In the genomic region with DNA sequence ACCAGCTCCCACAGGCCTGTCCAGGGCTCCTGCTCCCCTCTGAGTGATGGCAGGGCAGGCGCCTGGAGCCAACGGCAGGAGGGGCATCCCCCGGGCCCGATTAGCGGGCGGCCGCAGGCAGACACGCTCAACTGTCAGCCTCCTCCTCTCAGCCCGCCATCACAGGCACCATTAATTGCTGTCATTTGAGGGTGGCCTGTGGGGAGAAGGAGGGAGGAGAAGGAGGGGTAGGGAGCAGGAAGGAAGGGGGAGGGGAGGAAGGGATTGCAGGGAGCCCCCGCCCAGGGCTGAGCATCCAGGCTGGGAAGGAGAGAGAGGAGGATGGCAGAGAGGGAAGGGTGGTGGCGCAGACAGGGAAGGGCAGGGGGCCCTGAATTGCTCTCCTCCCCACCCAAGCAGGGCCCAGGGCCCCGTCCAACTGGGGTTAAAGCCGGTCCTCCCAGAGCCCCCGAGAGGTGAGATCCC, we compare ENCODE assay signal across 1 cellular context.
TF ChIP-seq lines count a peak whose summit lies in the region.

No MANE protein-coding gene starts in this region.

TF ChIP-seq in K562, 482 proteins besides CTCF, POLR2A, EP300 and RAD21 (continued from another document):
- TF ChIP-seq, protein P1, sequence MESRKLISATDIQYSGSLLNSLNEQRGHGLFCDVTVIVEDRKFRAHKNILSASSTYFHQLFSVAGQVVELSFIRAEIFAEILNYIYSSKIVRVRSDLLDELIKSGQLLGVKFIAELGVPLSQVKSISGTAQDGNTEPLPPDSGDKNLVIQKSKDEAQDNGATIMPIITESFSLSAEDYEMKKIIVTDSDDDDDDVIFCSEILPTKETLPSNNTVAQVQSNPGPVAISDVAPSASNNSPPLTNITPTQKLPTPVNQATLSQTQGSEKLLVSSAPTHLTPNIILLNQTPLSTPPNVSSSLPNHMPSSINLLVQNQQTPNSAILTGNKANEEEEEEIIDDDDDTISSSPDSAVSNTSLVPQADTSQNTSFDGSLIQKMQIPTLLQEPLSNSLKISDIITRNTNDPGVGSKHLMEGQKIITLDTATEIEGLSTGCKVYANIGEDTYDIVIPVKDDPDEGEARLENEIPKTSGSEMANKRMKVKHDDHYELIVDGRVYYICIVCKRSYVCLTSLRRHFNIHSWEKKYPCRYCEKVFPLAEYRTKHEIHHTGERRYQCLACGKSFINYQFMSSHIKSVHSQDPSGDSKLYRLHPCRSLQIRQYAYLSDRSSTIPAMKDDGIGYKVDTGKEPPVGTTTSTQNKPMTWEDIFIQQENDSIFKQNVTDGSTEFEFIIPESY (CRISPR knock-in tag; IDR thresholded peaks at IDR 0.05), result peak; percentile 95
- TF ChIP-seq CBFA2T2 (conservative IDR thresholded peaks at IDR 0.05), result no peak
- TF ChIP-seq, protein P2, sequence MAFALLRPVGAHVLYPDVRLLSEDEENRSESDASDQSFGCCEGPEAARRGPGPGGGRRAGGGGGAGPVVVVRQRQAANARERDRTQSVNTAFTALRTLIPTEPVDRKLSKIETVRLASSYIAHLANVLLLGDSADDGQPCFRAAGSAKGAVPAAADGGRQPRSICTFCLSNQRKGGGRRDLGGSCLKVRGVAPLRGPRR (CRISPR knock-in tag; IDR thresholded peaks at IDR 0.05), result no peak
- TF ChIP-seq SAFB (IDR thresholded peaks at IDR 0.05; ENCODE audit: borderline replicate concordance, low read depth, low read length), result no peak
TF ChIP-seq in K562: peak in this region for 2.
